In the genomic region with DNA sequence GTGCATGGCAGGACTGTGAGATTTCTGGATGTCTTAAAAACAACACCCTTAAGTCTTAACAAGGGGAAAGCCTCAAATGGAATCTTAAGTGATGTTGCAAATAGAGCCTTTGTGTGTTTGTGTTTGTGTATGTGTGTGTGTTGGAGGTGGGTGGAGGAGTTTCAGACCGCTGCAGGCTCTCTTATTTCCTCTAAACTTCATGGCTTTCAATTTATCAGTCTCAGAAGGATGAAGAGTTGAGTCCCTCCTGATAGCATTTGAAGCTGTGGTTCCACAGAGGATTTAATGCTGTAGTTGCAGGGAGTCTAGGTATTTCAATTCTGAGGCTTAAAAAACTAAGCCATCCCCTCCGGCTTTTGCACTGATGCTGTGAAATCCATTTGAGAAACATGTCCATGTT, we compare ENCODE assay signal across 1 cellular context.
TF ChIP-seq lines count a peak whose summit lies in the region.

No MANE protein-coding gene starts in this region.

TF ChIP-seq in SK-N-SH, 30 proteins besides CTCF, POLR2A, EP300 and RAD21 (continued from another document):
- no peak for TF ChIP-seq IRF3 (IDR thresholded peaks at IDR 0.05; ENCODE audit: low read depth, low read length)
- no peak for TF ChIP-seq TCF12 (IDR thresholded peaks at IDR 0.05)
- no peak for TF ChIP-seq SMC3 (IDR thresholded peaks at IDR 0.05; ENCODE audit: low read depth, low read length)
- TF ChIP-seq POLR2AphosphoS5 (IDR thresholded peaks at IDR 0.05; ENCODE audit: low read depth, low read length), result no peak
- no peak for TF ChIP-seq MXI1 (IDR thresholded peaks at IDR 0.05; ENCODE audit: low read depth, low read length)
- no peak for TF ChIP-seq SIN3A (IDR thresholded peaks at IDR 0.05; ENCODE audit: borderline replicate concordance, low read depth, low read length)
- TF ChIP-seq NFIC (IDR thresholded peaks at IDR 0.05; ENCODE audit: borderline replicate concordance), result no peak
- no peak for TF ChIP-seq USF2 (IDR thresholded peaks at IDR 0.05; ENCODE audit: borderline replicate concordance, low read depth, low read length)
- TF ChIP-seq ELF1 (IDR thresholded peaks at IDR 0.05), result no peak
- TF ChIP-seq FOSL2 (IDR thresholded peaks at IDR 0.05; ENCODE audit: borderline replicate concordance, low read depth), result no peak
- no peak for TF ChIP-seq JUND (IDR thresholded peaks at IDR 0.05)
- TF ChIP-seq, protein P1, sequence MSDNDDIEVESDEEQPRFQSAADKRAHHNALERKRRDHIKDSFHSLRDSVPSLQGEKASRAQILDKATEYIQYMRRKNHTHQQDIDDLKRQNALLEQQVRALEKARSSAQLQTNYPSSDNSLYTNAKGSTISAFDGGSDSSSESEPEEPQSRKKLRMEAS (IDR thresholded peaks at IDR 0.05; ENCODE audit: low read depth), result no peak
- no peak for TF ChIP-seq EZH2phosphoT487 (IDR thresholded peaks at IDR 0.05; ENCODE audit: borderline replicate concordance, low read depth)
- TF ChIP-seq GABPA (IDR thresholded peaks at IDR 0.05; ENCODE audit: low read depth), result no peak
